In genomic region chr5:143322931-143323330, GRCh38 we compare ENCODE assay signal across 1 cellular context.
TF ChIP-seq lines count a peak whose summit lies in the region.

No MANE protein-coding gene starts in this region.

TF ChIP-seq in IMR-90, 13 proteins besides CTCF, POLR2A, EP300 and RAD21 (continued from another document):
- TF ChIP-seq, protein P1, sequence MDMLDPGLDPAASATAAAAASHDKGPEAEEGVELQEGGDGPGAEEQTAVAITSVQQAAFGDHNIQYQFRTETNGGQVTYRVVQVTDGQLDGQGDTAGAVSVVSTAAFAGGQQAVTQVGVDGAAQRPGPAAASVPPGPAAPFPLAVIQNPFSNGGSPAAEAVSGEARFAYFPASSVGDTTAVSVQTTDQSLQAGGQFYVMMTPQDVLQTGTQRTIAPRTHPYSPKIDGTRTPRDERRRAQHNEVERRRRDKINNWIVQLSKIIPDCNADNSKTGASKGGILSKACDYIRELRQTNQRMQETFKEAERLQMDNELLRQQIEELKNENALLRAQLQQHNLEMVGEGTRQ (IDR thresholded peaks at IDR 0.05; ENCODE audit: low read depth, low read length) = no peak
- TF ChIP-seq NFE2L2 (IDR thresholded peaks at IDR 0.05; ENCODE audit: low read depth, low read length) = no peak
- no peak for TF ChIP-seq CHD1 (IDR thresholded peaks at IDR 0.05; ENCODE audit: low read depth, low read length)
- TF ChIP-seq MAFK (IDR thresholded peaks at IDR 0.05; ENCODE audit: low read depth, low read length) = no peak
- no peak for TF ChIP-seq CEBPB (IDR thresholded peaks at IDR 0.05; ENCODE audit: low read depth, low read length)
- no peak for TF ChIP-seq SMC3 (IDR thresholded peaks at IDR 0.05; ENCODE audit: low read depth, low read length)
